ENCODE assay signal across 9 cellular contexts in genomic region chr20:51661609-51662178, GRCh38.
DNase-seq lines count a peak whose midpoint lies in the region; ATAC-seq lines count a peak whose summit lies in the region.
"Had no signal": no experiment of that assay in that cellular context is flagged by ENCODE, and none has a peak within 500 bp of the region (broad histone marks: within the 10 kb centered on the region; RNA-seq: fewer than 3 reads in every experiment).

No MANE protein-coding gene starts in this region.

- H3K27ac ChIP-seq in SJCRH30 = no peak overlapping the region

- H3K9me3 ChIP-seq in SJCRH30 (replicated peaks) = no peaks in the 10 kb centered on the region; the same call in 1 of the 2 replicates

- no peaks in the 10 kb centered on the region for H3K4me1 ChIP-seq in SJCRH30

- no peak overlapping the region for H3K4me3 ChIP-seq in SJCRH30

- no peak overlapping the region for H3K4me3 Mint-ChIP-seq in activated CD8-positive, alpha-beta T cell treated with anti-CD3 and anti-CD28 coated beads, Interleukin-2, amount 10 ng/mL, durations not matched to agents 7 days and 5 days
- peak overlapping the region in 4 of 5 donors; percentile 1 to 61 (median 18) for H3K4me3 Mint-ChIP-seq in immature natural killer cell

- H3K36me3 Mint-ChIP-seq in activated CD8-positive, alpha-beta T cell treated with anti-CD3 and anti-CD28 coated beads, Interleukin-2, amount 10 ng/mL, durations not matched to agents 7 days and 5 days (ENCODE audit: low read depth) = no peaks in the 10 kb centered on the region
- H3K36me3 Mint-ChIP-seq in immature natural killer cell = peaks cover 0 to 11% (median 3%) of the 10 kb centered on the region in 3 donors

- ATAC-seq in activated CD8-positive, alpha-beta T cell treated with anti-CD3 and anti-CD28 coated beads, Interleukin-2, amount 10 ng/mL, durations not matched to agents 7 days and 5 days = peak; percentile 97
- ATAC-seq in HG03280 (IDR thresholded peaks at IDR 0.05; ENCODE audit: unreplicated experiment) (no peak), HG03045 (IDR thresholded peaks at IDR 0.05; ENCODE audit: unreplicated experiment) (no peak)

- no peaks in the 10 kb centered on the region for H3K36me3 ChIP-seq in SJCRH30

- H3K9me3 Mint-ChIP-seq in activated CD8-positive, alpha-beta T cell treated with anti-CD3 and anti-CD28 coated beads, Interleukin-2, amount 10 ng/mL, durations not matched to agents 7 days and 5 days (ENCODE audit: insufficient read depth) = no peaks in the 10 kb centered on the region
- no peaks in the 10 kb centered on the region for H3K9me3 Mint-ChIP-seq in immature natural killer cell

- H3K4me1 Mint-ChIP-seq in activated CD8-positive, alpha-beta T cell treated with anti-CD3 and anti-CD28 coated beads, Interleukin-2, amount 10 ng/mL, durations not matched to agents 7 days and 5 days (ENCODE audit: low read depth) = peaks cover 18% of the 10 kb centered on the region
- H3K4me1 Mint-ChIP-seq in immature natural killer cell = peaks cover 38 to 53% of the 10 kb centered on the region in 2 donors

- H3K27ac Mint-ChIP-seq in activated CD8-positive, alpha-beta T cell treated with anti-CD3 and anti-CD28 coated beads, Interleukin-2, amount 10 ng/mL, durations not matched to agents 7 days and 5 days = no peak overlapping the region
- peak overlapping the region in 3 of 6 donors; percentile 26 to 80 (median 34) for H3K27ac Mint-ChIP-seq in immature natural killer cell

- peaks cover 38% of the 10 kb centered on the region for H3K27me3 ChIP-seq in SJCRH30

- peaks cover 3% of the 10 kb centered on the region for H3K27me3 Mint-ChIP-seq in activated CD8-positive, alpha-beta T cell treated with anti-CD3 and anti-CD28 coated beads, Interleukin-2, amount 10 ng/mL, durations not matched to agents 7 days and 5 days (ENCODE audit: low read depth)
- H3K27me3 Mint-ChIP-seq in immature natural killer cell (ENCODE audit: low read depth in 3 of 3) = peaks cover 0 to 8% (median 0%) of the 10 kb centered on the region in 3 donors

- CTCF ChIA-PET in activated CD8-positive, alpha-beta T cell treated with anti-CD3 and anti-CD28 coated beads, Interleukin-2, amount 10 ng/mL, durations not matched to agents 7 days and 5 days (lab: Charles Lee) = interaction anchor here (0.7 kb wide), 1 partner anchor 16 kb away, joined by 3 read pairs; no protein-coding TSS in a partner anchor

- DNase-seq in activated naive CD4-positive, alpha-beta T cell treated with Interleukin-2 at 50 U/mL for 16 hours = peak; percentile 57
- DNase-seq in activated naive CD4-positive, alpha-beta T cell (lab: John Stamatoyannopoulos, UW) = no peak
- peak; percentile 70 for DNase-seq in activated CD8-positive, alpha-beta T cell treated with anti-CD3 and anti-CD28 coated beads, Interleukin-2, amount 10 ng/mL, durations not matched to agents 7 days and 5 days
- DNase-seq in immature natural killer cell = peak; percentile 23 to 42 (median 40)
- no peak for DNase-seq in pons (ENCODE audit: low spot score)
- no peak for DNase-seq in SJCRH30
- DNase-seq: NCI-H2171 had no signal

- POLR2A ChIA-PET in activated CD8-positive, alpha-beta T cell treated with anti-CD3 and anti-CD28 coated beads, Interleukin-2, amount 10 ng/mL, durations not matched to agents 7 days and 5 days (lab: Charles Lee) = no interaction called here

Comparison
In these comparisons a context has a peak if more than half of its experiments do, and no peak if none do; other contexts are left out.
1. DNase-seq: peak in activated naive CD4-positive, alpha-beta T cell treated with Interleukin-2 at 50 U/mL for 16 hours (single experiment), activated CD8-positive, alpha-beta T cell treated with anti-CD3 and anti-CD28 coated beads, Interleukin-2, amount 10 ng/mL, durations not matched to agents 7 days and 5 days (single experiment) and immature natural killer cell (3 of 3); none in activated naive CD4-positive, alpha-beta T cell (0 of 4), pons (single experiment) and SJCRH30 (0 of 2).